8 cellular contexts compared by ENCODE assay signal in the genomic region with DNA sequence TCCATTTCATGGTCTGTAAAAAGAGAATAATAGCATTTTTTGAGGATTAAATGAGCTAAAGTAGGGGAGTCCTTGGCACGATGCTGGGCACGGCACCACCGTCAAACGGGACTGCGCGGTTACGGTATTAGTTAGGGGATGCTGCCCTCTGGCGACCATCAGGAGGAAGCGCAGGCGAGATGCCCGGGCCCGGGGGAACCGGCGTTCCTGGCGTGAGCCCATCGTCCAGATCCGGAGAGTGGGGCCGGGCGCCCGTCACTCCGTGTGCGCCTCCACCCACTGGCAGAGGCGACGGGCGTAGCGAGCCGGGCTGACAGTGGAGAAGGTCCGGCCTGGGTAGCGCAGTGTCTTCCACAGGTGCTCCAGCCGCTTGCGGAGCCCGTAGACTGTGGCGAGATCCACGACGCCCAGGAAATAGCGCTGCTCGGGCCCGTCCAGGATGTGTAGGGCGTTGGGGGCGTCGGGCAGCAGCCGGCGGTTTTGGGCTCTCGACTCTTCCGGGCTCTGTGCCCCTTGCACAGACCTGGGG. TPM values are rescaled to one million over a fixed set of nuclear protein-coding genes. Genes with fewer than 3 reads are reported as not detected.
DNase-seq lines count a peak whose midpoint lies in the region; ATAC-seq, FAIRE-seq and TF ChIP-seq lines count a peak whose summit lies in the region.

No MANE protein-coding gene starts in this region.

- in situ Hi-C loops in ACHN (cut with HindIII; ENCODE audit: low pct_ligation_motif_present, low pct_unique_long_range_greater_than_20kb, low sequenced_read_pairs) (no loop called here), transverse colon (cut with MboI; ENCODE audit: low pct_ligation_motif_present in 1 of 4, low pct_unique_long_range_greater_than_20kb in 1 of 4, low sequenced_read_pairs in 3 of 4) (loop anchor here (10.0 to 25.0 kb wide), 3 partner anchors 134 to 334 kb away; a partner anchor contains a TSS)

- no peaks in the 10 kb centered on the region for H3K9me3 Mint-ChIP-seq in osteocyte (ENCODE audit: unreplicated experiment)

- TF ChIP-seq CTCF in fibroblast of mammary gland (conservative IDR thresholded peaks at IDR 0.05; ENCODE audit: control insufficient read depth, insufficient read depth, low read depth, low read length) (peak; percentile 64), osteocyte (IDR thresholded peaks at IDR 0.05) (peak; percentile 99), transverse colon (IDR thresholded peaks at IDR 0.05) (peak; percentile 96 to 99 (median 98))

- H3K27me3 ChIP-seq in transverse colon, result peaks cover 44% of the 10 kb centered on the region

- FAIRE-seq in GM18507 (lab: Jason Lieb, UNC), result peak; percentile 78

- H3K27ac Mint-ChIP-seq in osteocyte (ENCODE audit: unreplicated experiment), result peak overlapping the region; percentile 23

- no peak for TF ChIP-seq EP300 in transverse colon (IDR thresholded peaks at IDR 0.05; ENCODE audit: low read depth)

- intact Hi-C loops in transverse colon (cut with DNase I; ENCODE audit: low total_unique reads), result loop anchor here (5.0 kb wide), 1 partner anchor 184 kb away; a partner anchor contains a TSS

- H3K4me1 Mint-ChIP-seq in osteocyte (ENCODE audit: unreplicated experiment), result peaks cover 48% of the 10 kb centered on the region

- H3K9me3 ChIP-seq in transverse colon, result no peaks in the 10 kb centered on the region

- WGBS in transverse colon (ENCODE audit: low coverage in 1 of 2), 2 donors, result 8% methylated on average over 27 of the region's 45 CpGs; no CpG with 5 or more reads in 1 of the 2 donors

- no peak overlapping the region for H3K4me3 Mint-ChIP-seq in osteocyte (ENCODE audit: unreplicated experiment)

- no peaks in the 10 kb centered on the region for H3K27me3 Mint-ChIP-seq in osteocyte (ENCODE audit: unreplicated experiment)

- no peak for TF ChIP-seq POLR2A in transverse colon (IDR thresholded peaks at IDR 0.05)

- no peak overlapping the region for H3K27ac ChIP-seq in transverse colon

- no peak for ATAC-seq in HG02623 (IDR thresholded peaks at IDR 0.05; ENCODE audit: unreplicated experiment)

- peak overlapping the region; percentile 39 for H3K4me3 ChIP-seq in fibroblast of mammary gland (ENCODE audit: control insufficient read depth, low read depth, low read length)
- H3K4me3 ChIP-seq in transverse colon, result peak overlapping the region in 2 of 4 donors; percentile 17 to 20

- no peaks in the 10 kb centered on the region for H3K36me3 Mint-ChIP-seq in osteocyte (ENCODE audit: unreplicated experiment)

- peaks cover 7 to 41% (median 28%) of the 10 kb centered on the region in 4 donors for H3K4me1 ChIP-seq in transverse colon

- DNase-seq in ACHN, result peak; percentile 42
- DNase-seq in GM18507 (ENCODE audit: extremely low spot score, insufficient read length, low read depth), result peak; percentile 75
- DNase-seq in NOMO-1 treated with DMSO at 0.1 percent for 48 hours (lab: John Stamatoyannopoulos, UW; ENCODE audit: unreplicated experiment), result peak; percentile 38
- peak; percentile 66 for DNase-seq in activated T-helper 1 cell treated with Interleukin-2 at 50 U/mL for 16 hours (ENCODE audit: low read depth)
- peak; percentile 55 for DNase-seq in fibroblast of mammary gland (ENCODE audit: low read depth)
- DNase-seq in osteocyte (ENCODE audit: extremely low spot score, unreplicated experiment), result peak; percentile 91
- peak; percentile 82 for DNase-seq in transverse colon

- no peaks in the 10 kb centered on the region for H3K36me3 ChIP-seq in transverse colon

RNA-seq across cellular contexts. Expression of a gene that starts 4.8 kb away (rescaled TPM):
- 21.4 and 25.1 TPM in 2 replicates for total RNA-seq in osteocyte
- 10 to 100 TPM; 16.7 to 66.1 (median 47.3) TPM for total RNA-seq in transverse colon

RNA-seq across cellular contexts. Expression of a gene that starts 8.9 kb away (rescaled TPM):
- 2.6 and 2.9 TPM in 2 replicates for total RNA-seq in osteocyte
- total RNA-seq in transverse colon, result 1 to 10 TPM in 1 of 4 donors, not detected in 3; 4.6 TPM

RNA-seq across cellular contexts. Expression of a gene that starts 16.0 kb away (rescaled TPM):
- 29.2 and 31.6 TPM in 2 replicates for total RNA-seq in osteocyte
- 100 to 1,000 TPM in 1 of 4 donors, 10 to 100 TPM in 3; 20.6 to 249 (median 26.3) TPM for total RNA-seq in transverse colon

RNA-seq across cellular contexts. Expression of a gene that starts 22.3 kb away (rescaled TPM):
- total RNA-seq in osteocyte (73.4 and 77.0 TPM in 2 replicates), transverse colon (10 to 100 TPM; 41.0 to 80.4 (median 75.7) TPM)

RNA-seq across cellular contexts. Expression of a gene that starts 44.2 kb away (rescaled TPM):
- total RNA-seq in osteocyte, result 57.6 and 65.8 TPM in 2 replicates
- total RNA-seq in transverse colon, result 100 to 1,000 TPM in 1 of 4 donors, 10 to 100 TPM in 3; 24.7 to 110 (median 62.4) TPM

Comparison
In these comparisons a context has a peak if more than half of its experiments do, and no peak if none do; other contexts are left out.
1. DNase-seq: peak in every context shown above with its lines; median percentile 91 in osteocyte; 82 in transverse colon; 75 in GM18507; 66 in activated T-helper 1 cell treated with Interleukin-2 at 50 U/mL for 16 hours; 55 in fibroblast of mammary gland; 42 in ACHN; 38 in NOMO-1 treated with DMSO at 0.1 percent for 48 hours.